8 cellular contexts compared by ENCODE assay signal in genomic region chr13:32045963-32046785, GRCh38. TPM values are rescaled to one million over a fixed set of nuclear protein-coding genes. Genes with fewer than 3 reads are reported as not detected.
DNase-seq lines count a peak whose midpoint lies in the region; ATAC-seq and TF ChIP-seq lines count a peak whose summit lies in the region.

No MANE protein-coding gene starts in this region.

- no peak overlapping the region for H3K4me3 Mint-ChIP-seq in glutamatergic neuron (ENCODE audit: unreplicated experiment)

- peak overlapping the region; percentile 30 for H3K27ac Mint-ChIP-seq in glutamatergic neuron (ENCODE audit: unreplicated experiment)

- no peaks in the 10 kb centered on the region for H3K27me3 ChIP-seq in ACC112 (ENCODE audit: insufficient read depth, low read length)
- H3K27me3 ChIP-seq in HUES6 (ENCODE audit: control insufficient read depth, insufficient read depth, low read length), result no peaks in the 10 kb centered on the region
- no peaks in the 10 kb centered on the region for H3K27me3 ChIP-seq in smooth muscle cell (ENCODE audit: low read depth)

- DNase-seq in UCSD-AML1 (lab: John Stamatoyannopoulos, UW; ENCODE audit: unreplicated experiment) (peak; percentile 14), glutamatergic neuron (no peak), smooth muscle cell (lab: John Stamatoyannopoulos, UW; ENCODE audit: unreplicated experiment) (no peak), NCI-H82 (lab: John Stamatoyannopoulos, UW) (no peak)

- H3K9ac ChIP-seq in HUES6 (ENCODE audit: low read length), result peak overlapping the region; percentile 3
- no peak overlapping the region for H3K9ac ChIP-seq in smooth muscle cell (ENCODE audit: low read depth)

- H3K79me2 ChIP-seq in ACC112 (ENCODE audit: control insufficient read depth, insufficient read depth, low read length, unreplicated experiment) (no peaks in the 10 kb centered on the region), smooth muscle cell (ENCODE audit: low read depth) (no peaks in the 10 kb centered on the region)

- H3K4me1 Mint-ChIP-seq in glutamatergic neuron (ENCODE audit: low read depth, unreplicated experiment), result peaks cover 10% of the 10 kb centered on the region

- TF ChIP-seq CTCF in glutamatergic neuron (IDR thresholded peaks at IDR 0.05; ENCODE audit: partially characterized antibody, unreplicated experiment) (no peak), smooth muscle cell (IDR thresholded peaks at IDR 0.05; ENCODE audit: borderline replicate concordance, insufficient read depth, poor library complexity, severe bottlenecking) (no peak)

- H3K27ac ChIP-seq in ACC112 (ENCODE audit: low read depth, low read length) (no peak overlapping the region), HUES6 (ENCODE audit: low read depth, low read length) (peak overlapping the region; percentile 75), smooth muscle cell (ENCODE audit: low read depth) (peak overlapping the region; percentile 6)

- peaks cover 9% of the 10 kb centered on the region for H3K36me3 Mint-ChIP-seq in glutamatergic neuron (ENCODE audit: unreplicated experiment)

- H3K27me3 Mint-ChIP-seq in glutamatergic neuron (ENCODE audit: unreplicated experiment), result peaks cover 9% of the 10 kb centered on the region

- H3K9me3 ChIP-seq in HUES6 (ENCODE audit: control insufficient read depth, insufficient read depth, low read depth, low read length) (no peaks in the 10 kb centered on the region), smooth muscle cell (replicated peaks; ENCODE audit: low read depth) (no peaks in the 10 kb centered on the region)

- H3K4me3 ChIP-seq in ACC112 (ENCODE audit: low read depth, low read length), result no peak overlapping the region
- no peak overlapping the region for H3K4me3 ChIP-seq in HUES6 (ENCODE audit: low read depth, low read length)
- no peak overlapping the region for H3K4me3 ChIP-seq in smooth muscle cell

- WGBS in smooth muscle cell (ENCODE audit: low lambda C conversion rate), result 70% methylated on average over 4 of the region's 4 CpGs

- peak overlapping the region; percentile 34 for H3K4me2 ChIP-seq in smooth muscle cell

- peak overlapping the region; percentile 84 for H2AFZ ChIP-seq in ACC112 (ENCODE audit: low read length, unreplicated experiment)
- peak overlapping the region; percentile 74 for H2AFZ ChIP-seq in smooth muscle cell (ENCODE audit: low read depth)

- ATAC-seq in HG03442 (IDR thresholded peaks at IDR 0.05; ENCODE audit: unreplicated experiment), result no peak
- ATAC-seq in HG02759 (IDR thresholded peaks at IDR 0.05; ENCODE audit: unreplicated experiment), result no peak

- no peaks in the 10 kb centered on the region for H3F3A ChIP-seq in smooth muscle cell (ENCODE audit: low read depth)

- H3K9me3 Mint-ChIP-seq in glutamatergic neuron (ENCODE audit: unreplicated experiment), result peaks cover 2% of the 10 kb centered on the region

- no peaks in the 10 kb centered on the region for H4K20me1 ChIP-seq in smooth muscle cell (ENCODE audit: low read depth)

- H3K36me3 ChIP-seq in ACC112 (ENCODE audit: insufficient read depth, low read length) (no peaks in the 10 kb centered on the region), HUES6 (ENCODE audit: control insufficient read depth, insufficient read depth, low read length) (no peaks in the 10 kb centered on the region), smooth muscle cell (ENCODE audit: low read depth) (no peaks in the 10 kb centered on the region)

- H3K4me1 ChIP-seq in ACC112 (ENCODE audit: control insufficient read depth, insufficient read depth, low read length, unreplicated experiment) (peaks cover 21% of the 10 kb centered on the region), HUES6 (ENCODE audit: control insufficient read depth, insufficient read depth, low read length) (peaks cover 13% of the 10 kb centered on the region), smooth muscle cell (ENCODE audit: low read depth) (peaks cover 7% of the 10 kb centered on the region)

RNA-seq across cellular contexts. Expression of gene FRY, which starts 14.6 kb away (rescaled TPM):
- total RNA-seq in glutamatergic neuron (ENCODE audit: unreplicated experiment) (83.6 TPM), smooth muscle cell (1.9 and 3.2 TPM in 2 replicates)
- polyA plus RNA-seq in smooth muscle cell, result 0.95 and 1.1 TPM in 2 replicates

Comparison
In these comparisons a context has a peak if more than half of its experiments do, and no peak if none do; other contexts are left out.
1. RNA of gene FRY, which starts 14.6 kb away (total RNA-seq): 83.6 TPM in glutamatergic neuron (single experiment); 1.9 to 3.2 TPM in smooth muscle cell; every median in the first group is over 10 times any median in the second.